11 cellular contexts compared by ENCODE assay signal in the genomic region with DNA sequence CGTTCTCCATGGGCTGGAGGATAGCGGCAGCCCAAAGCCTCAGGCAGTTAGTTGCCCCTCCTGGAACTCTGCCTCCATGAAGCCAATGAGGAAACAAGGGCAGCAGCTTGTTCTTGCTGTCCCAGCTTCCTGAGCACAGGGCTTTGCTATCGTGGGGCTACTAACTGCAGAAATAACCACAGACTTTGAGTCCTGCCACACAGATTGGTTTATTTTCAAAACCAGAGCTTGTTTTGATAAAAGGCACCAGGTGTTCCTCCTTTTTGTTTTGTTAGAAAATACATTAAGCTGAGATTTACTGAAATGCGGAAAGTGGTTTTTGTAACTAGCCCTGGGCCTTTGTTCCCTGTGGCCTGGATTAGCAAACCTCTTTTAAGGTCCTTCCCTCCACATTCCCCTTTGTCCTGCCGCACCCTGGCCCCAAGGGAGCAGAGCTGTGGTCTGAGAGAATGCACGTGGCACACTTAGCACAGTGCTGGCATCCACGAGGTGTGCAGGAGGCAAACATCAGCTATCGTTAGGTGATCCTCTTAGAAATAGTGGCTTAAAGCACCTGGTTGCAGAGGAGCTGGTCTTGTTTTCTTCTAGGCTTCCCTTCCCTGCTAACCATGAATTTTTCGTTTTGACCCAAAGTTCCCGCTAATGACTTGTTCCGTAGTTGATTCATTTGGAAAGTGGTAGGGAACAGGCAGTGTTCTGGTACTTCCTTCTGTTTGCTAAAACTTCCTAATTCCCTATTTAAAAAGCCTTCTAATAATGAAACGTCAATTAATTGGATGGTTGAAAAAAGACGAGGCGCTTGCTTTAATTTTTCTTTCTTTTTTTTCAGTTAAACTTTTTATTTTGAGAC. TPM values are rescaled to one million over a fixed set of nuclear protein-coding genes. Genes with fewer than 3 reads are reported as not detected.
DNase-seq lines count a peak whose midpoint lies in the region; ATAC-seq and TF ChIP-seq lines count a peak whose summit lies in the region.
"Had no signal": no experiment of that assay in that cellular context is flagged by ENCODE, and none has a peak within 500 bp of the region (broad histone marks: within the 10 kb centered on the region; RNA-seq: fewer than 3 reads in every experiment).

No MANE protein-coding gene starts in this region.

- CTCF ChIA-PET in OCI-LY7 (lab: Charles Lee; ENCODE audit: unreplicated experiment) = no interaction called here

- H3K9me3 Mint-ChIP-seq in GM23338 = peaks cover 12% of the 10 kb centered on the region

- H3F3A ChIP-seq in GM23338 (replicated peaks; ENCODE audit: low read depth) = no peaks in the 10 kb centered on the region

- H3K4me3 ChIP-seq in GM23338 = no peak overlapping the region
- H3K4me3 ChIP-seq in OCI-LY7 (ENCODE audit: low read depth, low read length, poor library complexity, severe bottlenecking) = no peak overlapping the region
- no peak overlapping the region for H3K4me3 ChIP-seq in gastrocnemius medialis
- H3K4me3 ChIP-seq: pancreas had no signal

- H3K4me1 Mint-ChIP-seq in GM23338 = peaks cover 28% of the 10 kb centered on the region

- H3K4me1 ChIP-seq in GM23338 (ENCODE audit: insufficient read depth) (peaks cover 20% of the 10 kb centered on the region), OCI-LY7 (ENCODE audit: insufficient read depth, low read length, poor library complexity, severe bottlenecking) (peaks cover 7% of the 10 kb centered on the region), gastrocnemius medialis (peaks cover 24 to 28% of the 10 kb centered on the region in 2 donors)
- H3K4me1 ChIP-seq: pancreas had no signal

- no peaks in the 10 kb centered on the region for H4K20me1 ChIP-seq in GM23338 (replicated peaks; ENCODE audit: insufficient read depth)
- H4K20me1 ChIP-seq in OCI-LY7 (ENCODE audit: insufficient read depth, low read length) = no peaks in the 10 kb centered on the region

- peaks cover 4% of the 10 kb centered on the region for H3K27me3 Mint-ChIP-seq in GM23338 (ENCODE audit: insufficient read depth, low read depth, poor library complexity)

- H3K27ac ChIP-seq in GM23338 (ENCODE audit: low read depth) (peak overlapping the region; percentile 70), OCI-LY7 (ENCODE audit: low read depth, low read length, poor library complexity, severe bottlenecking) (no peak overlapping the region), gastrocnemius medialis (peak overlapping the region in 3 of 4 donors; percentile 26 to 64 (median 63))
- H3K27ac ChIP-seq: pancreas had no signal

- POLR2A ChIA-PET in OCI-LY7 (lab: Charles Lee) = interaction anchor here (0.5 to 0.9 kb wide), 3 partner anchors 15 to 102 kb away, joined by 3 to 5 read pairs (median 3); no protein-coding TSS in a partner anchor

- H3K9me3 ChIP-seq in OCI-LY7 (ENCODE audit: low read length) (no peaks in the 10 kb centered on the region), gastrocnemius medialis (no peaks in the 10 kb centered on the region)

- no peak for TF ChIP-seq POLR2A in gastrocnemius medialis (IDR thresholded peaks at IDR 0.05)

- peak overlapping the region; percentile 88 for H2AFZ ChIP-seq in GM23338
- H2AFZ ChIP-seq in OCI-LY7 (ENCODE audit: low read length) = no peak overlapping the region

- H3K27me3 ChIP-seq in GM23338 (ENCODE audit: insufficient read depth) = no peaks in the 10 kb centered on the region
- no peaks in the 10 kb centered on the region for H3K27me3 ChIP-seq in gastrocnemius medialis
- H3K27me3 ChIP-seq: pancreas had no signal

- H3K4me2 ChIP-seq in GM23338 = peak overlapping the region; percentile 39
- no peak overlapping the region for H3K4me2 ChIP-seq in OCI-LY7 (ENCODE audit: low read length)

- intact Hi-C loops in OCI-LY7 (cut with micrococcal nuclease; ENCODE audit: unreplicated experiment) (no loop called here), left ventricle myocardium superior (cut with micrococcal nuclease) (no loop called here), gastrocnemius medialis (cut with DNase I; ENCODE audit: low total_unique reads) (no loop called here)

- H3K9me2 ChIP-seq in GM23338 (ENCODE audit: insufficient read depth) (peaks cover 5% of the 10 kb centered on the region; the same call in 1 of the 2 replicates), OCI-LY7 (ENCODE audit: insufficient read depth, low read length) (no peaks in the 10 kb centered on the region)

- no peak overlapping the region for H3K27ac Mint-ChIP-seq in GM23338
- H3K27ac Mint-ChIP-seq: activated naive CD8-positive, alpha-beta T cell treated with anti-CD3 and anti-CD28 coated beads, Interleukin-2, amount 10 ng/mL, durations not matched to agents 7 days and 5 days had no signal

- in situ Hi-C loops in gastrocnemius medialis (cut with MboI; ENCODE audit: low sequenced_read_pairs in 4 of 4) = no loop called here

- H3K36me3 ChIP-seq in GM23338 (ENCODE audit: insufficient read depth) (no peaks in the 10 kb centered on the region), OCI-LY7 (ENCODE audit: insufficient read depth, low read length) (no peaks in the 10 kb centered on the region), gastrocnemius medialis (peaks cover 0 to 6% of the 10 kb centered on the region in 2 donors)
- H3K36me3 ChIP-seq: pancreas had no signal

- BruUV-seq in OCI-LY7 (replicated peaks; lab: Mats Ljungman, UMichigan) = no TSS peak

- H3K79me2 ChIP-seq in GM23338 (replicated peaks; ENCODE audit: insufficient read depth) (no peaks in the 10 kb centered on the region), OCI-LY7 (ENCODE audit: insufficient read depth, low read depth, low read length) (no peaks in the 10 kb centered on the region)

- H3K4me3 Mint-ChIP-seq in GM23338 = no peak overlapping the region
- H3K4me3 Mint-ChIP-seq: activated naive CD8-positive, alpha-beta T cell treated with anti-CD3 and anti-CD28 coated beads, Interleukin-2, amount 10 ng/mL, durations not matched to agents 7 days and 5 days had no signal

- H3K36me3 Mint-ChIP-seq in GM23338 (ENCODE audit: low read depth) = peaks cover 13% of the 10 kb centered on the region; the same call in 2 of the 3 replicates

- DNase-seq in GM23338 (ENCODE audit: low spot score) (peak; percentile 66), OCI-LY7 (ENCODE audit: low spot score) (peak; percentile 8), left ventricle myocardium superior (no peak), gastrocnemius medialis (no peak), inferior parietal cortex (ENCODE audit: extremely low spot score) (no peak), NAMALWA (ENCODE audit: low spot score) (no peak)
- DNase-seq: activated naive CD8-positive, alpha-beta T cell treated with anti-CD3 and anti-CD28 coated beads, Interleukin-2, amount 10 ng/mL, durations not matched to agents 7 days and 5 days; NCI-H1930; pancreas had no signal

- ATAC-seq in GM23338 (peak; percentile 95), left ventricle myocardium superior (peak; percentile 53), gastrocnemius medialis (peak; percentile 53 to 70), HG03108 (IDR thresholded peaks at IDR 0.05; ENCODE audit: unreplicated experiment) (no peak), GM18511 (IDR thresholded peaks at IDR 0.05; ENCODE audit: unreplicated experiment) (no peak)

- TF ChIP-seq CTCF in GM23338 (conservative IDR thresholded peaks at IDR 0.05; ENCODE audit: low read depth in 2 of 2) = no peak
- TF ChIP-seq CTCF in OCI-LY7 (conservative IDR thresholded peaks at IDR 0.05; ENCODE audit: low read length) = no peak
- no peak for TF ChIP-seq CTCF in gastrocnemius medialis (IDR thresholded peaks at IDR 0.05 in 4 of 5, conservative IDR thresholded peaks at IDR 0.05 in 1 of 5)

TF ChIP-seq in GM23338, 12 proteins besides CTCF, POLR2A, EP300 and RAD21 (continues in another document):
- TF ChIP-seq, protein P1, sequence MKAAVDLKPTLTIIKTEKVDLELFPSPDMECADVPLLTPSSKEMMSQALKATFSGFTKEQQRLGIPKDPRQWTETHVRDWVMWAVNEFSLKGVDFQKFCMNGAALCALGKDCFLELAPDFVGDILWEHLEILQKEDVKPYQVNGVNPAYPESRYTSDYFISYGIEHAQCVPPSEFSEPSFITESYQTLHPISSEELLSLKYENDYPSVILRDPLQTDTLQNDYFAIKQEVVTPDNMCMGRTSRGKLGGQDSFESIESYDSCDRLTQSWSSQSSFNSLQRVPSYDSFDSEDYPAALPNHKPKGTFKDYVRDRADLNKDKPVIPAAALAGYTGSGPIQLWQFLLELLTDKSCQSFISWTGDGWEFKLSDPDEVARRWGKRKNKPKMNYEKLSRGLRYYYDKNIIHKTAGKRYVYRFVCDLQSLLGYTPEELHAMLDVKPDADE (IDR thresholded peaks at IDR 0.05) = no peak
- TF ChIP-seq ZNF331 (CRISPR knock-in tag; IDR thresholded peaks at IDR 0.05; ENCODE audit: low read depth) = no peak
- TF ChIP-seq EZH2 (IDR thresholded peaks at IDR 0.05; ENCODE audit: low read depth, unreplicated experiment) = no peak
- TF ChIP-seq STAT1 (IDR thresholded peaks at IDR 0.05; ENCODE audit: unreplicated experiment) = no peak

RNA-seq across cellular contexts. Expression of gene MVB12B, which starts 21.5 kb away (rescaled TPM):
- total RNA-seq in GM23338 (2014; rRNA removed; shearing (Covaris generic)) = 4.0 and 6.6 TPM in 2 replicates
- polyA plus RNA-seq in GM23338 (2016; fragmentation: Nextera tagmentation; extraction: Ambion mirVana) = 1.3 and 1.9 TPM in 2 replicates
- total RNA-seq in OCI-LY7 (2014; rRNA removed; shearing (Covaris generic)) = not detected in 2 replicates
- total RNA-seq in OCI-LY7 (2022) = 0.53 and 1.3 TPM in 2 replicates
- 11.8 TPM for total RNA-seq in left ventricle myocardium superior
- total RNA-seq in gastrocnemius medialis = 10 to 100 TPM in 2 of 4 donors, 1 to 10 TPM in 2; 6.1 to 18.0 (median 13.2) TPM

Comparison
In these comparisons a context has a peak if more than half of its experiments do, and no peak if none do; other contexts are left out.
1. ATAC-seq: peak in GM23338 (single experiment), left ventricle myocardium superior (single experiment) and gastrocnemius medialis (2 of 2); none in HG03108 (single experiment) and GM18511 (single experiment).
2. DNase-seq: peak in GM23338 (single experiment) and OCI-LY7 (single experiment); none in left ventricle myocardium superior (single experiment), gastrocnemius medialis (0 of 2), inferior parietal cortex (single experiment) and NAMALWA (single experiment).